ENCODE assay signal across 9 cellular contexts in genomic region chr3:172673210-172673679, GRCh38. TPM values are rescaled to one million over a fixed set of nuclear protein-coding genes. Genes with fewer than 3 reads are reported as not detected.
DNase-seq lines count a peak whose midpoint lies in the region; ATAC-seq, FAIRE-seq and TF ChIP-seq lines count a peak whose summit lies in the region.
"Had no signal": no experiment of that assay in that cellular context is flagged by ENCODE, and none has a peak within 500 bp of the region (broad histone marks: within the 10 kb centered on the region; RNA-seq: fewer than 3 reads in every experiment).

No MANE protein-coding gene starts in this region.

- no peaks in the 10 kb centered on the region for H3K9me3 ChIP-seq in K562 (replicated peaks; ENCODE audit: control insufficient read depth, insufficient read depth, low read depth, low read length)

- WGBS in K562 (ENCODE audit: insufficient coverage, low coverage, missing lambda C conversion rate), result 3% methylated on average over 2 of the region's 2 CpGs

- no peaks in the 10 kb centered on the region for H4K20me1 ChIP-seq in K562 (replicated peaks; ENCODE audit: control insufficient read depth, insufficient read depth, low read length)

- H3K36me3 ChIP-seq in K562 (ENCODE audit: control insufficient read depth, insufficient read depth, low read length), result no peaks in the 10 kb centered on the region

- POLR2A ChIA-PET in K562 (lab: Yijun Ruan, JAX), result interaction anchor here (0.5 to 0.6 kb wide), 2 partner anchors 66 to 386 kb away, joined by 3 read pairs; no protein-coding TSS in a partner anchor

- H3K4me2 ChIP-seq in K562 (ENCODE audit: insufficient read depth, low read length), result no peak overlapping the region

- no peak overlapping the region for H3K27ac ChIP-seq in K562 (ENCODE audit: extremely low read depth, low read depth, low read length)

- in situ Hi-C loops in K562 (cut with MboI), result no loop called here

- no peak overlapping the region for H3K9ac ChIP-seq in K562 (ENCODE audit: insufficient read depth in 1 of 2, low read depth in 2 of 2, low read length in 2 of 2)

- CTCF ChIA-PET in K562 (lab: Yijun Ruan, JAX; ENCODE audit: low intra/inter-chr PET ratio), result interaction anchor here (1.7 kb wide), 1 partner anchor 37 kb away, joined by 4 read pairs; the partner anchor contains the start of gene NCEH1

- H3K9me1 ChIP-seq in K562 (ENCODE audit: control insufficient read depth, insufficient read depth, low read length), result no peaks in the 10 kb centered on the region

- H2AFZ ChIP-seq in K562 (ENCODE audit: low read depth, low read length), result no peak overlapping the region

- TF ChIP-seq POLR2A in K562 (conservative IDR thresholded peaks at IDR 0.05), result no peak

- BruUV-seq in K562 (replicated peaks; lab: Mats Ljungman, UMichigan), result no TSS peak

- H3K4me1 ChIP-seq in K562 (replicated peaks in 1 of 2; ENCODE audit: control insufficient read depth in 2 of 2, insufficient read depth in 2 of 2, low read length in 2 of 2), result no peaks in the 10 kb centered on the region

- intact Hi-C loops in Right ventricle myocardium inferior (cut with DNase I) (loop anchor here (1.0 kb wide), 2 partner anchors 38 to 77 kb away; partner anchors contain the start of genes ECT2 and NCEH1), cardiac septum (cut with DNase I) (loop anchor here (2.0 kb wide), 1 partner anchor 38 kb away; the partner anchor contains the start of gene NCEH1), K562 (cut with micrococcal nuclease) (loop anchor here (1.0 to 10.0 kb wide), 5 partner anchors 38 to 1708 kb away; partner anchors contain the start of genes ECT2 and NCEH1)

- no peaks in the 10 kb centered on the region for H3K27me3 ChIP-seq in K562 (ENCODE audit: control insufficient read depth in 2 of 2, insufficient read depth in 2 of 2, low read length in 2 of 2)

- peak; percentile 67 to 82 for TF ChIP-seq RAD21 in K562 (CRISPR knock-in tag; conservative IDR thresholded peaks at IDR 0.05 in 1 of 2, IDR thresholded peaks at IDR 0.05 in 1 of 2)

- DNase-seq in Right ventricle myocardium inferior (ENCODE audit: missing footprints), result peak; percentile 75
- no peak for DNase-seq in cardiac septum (ENCODE audit: low spot score)
- peak; percentile 66 for DNase-seq in NCI-H2081 treated with DMSO at 0.1 percent for 48 hours (lab: John Stamatoyannopoulos, UW)
- peak; percentile 44 for DNase-seq in T1000 (lab: John Stamatoyannopoulos, UW)
- DNase-seq in K562 (ENCODE audit: extremely low read depth in 1 of 4, low spot score in 3 of 4), result peak; percentile 28 to 85 (median 50)
- DNase-seq in kidney tubule cell (ENCODE audit: low spot score), result peak; percentile 81
- DNase-seq in stimulated activated CD8-positive, alpha-beta memory T cell treated with anti-CD3 and anti-CD28 coated beads, Interleukin-7, amount 100 ng/mL, for 48 hours (ENCODE audit: extremely low read depth in 1 of 2, low read depth in 1 of 2), result peak; percentile 13 to 56
- DNase-seq: naive B cell had no signal

- no peak overlapping the region for H3K4me3 ChIP-seq in K562

- H3K79me2 ChIP-seq in K562 (ENCODE audit: control insufficient read depth, insufficient read depth, low read length), result no peaks in the 10 kb centered on the region

- FAIRE-seq in K562 (lab: Jason Lieb, UNC), result peak; percentile 90

- no peak for TF ChIP-seq EP300 in K562 (IDR thresholded peaks at IDR 0.05; ENCODE audit: low read length)

- TF ChIP-seq CTCF in K562 (IDR thresholded peaks at IDR 0.05 in 2 of 3, conservative IDR thresholded peaks at IDR 0.05 in 1 of 3; ENCODE audit: insufficient read depth in 2 of 3, low read depth in 1 of 3, low read length in 3 of 3), result peak; percentile 81 to 85 (median 82)

- peak; percentile 78 for ATAC-seq in Right ventricle myocardium inferior
- peak; percentile 85 for ATAC-seq in HG03025 (IDR thresholded peaks at IDR 0.05; ENCODE audit: low FRiP score, unreplicated experiment)
- ATAC-seq in K562, result peak; percentile 98

TF ChIP-seq in K562, 482 proteins besides CTCF, POLR2A, EP300 and RAD21 (continues in another document):
- TF ChIP-seq HMBOX1 (IDR thresholded peaks at IDR 0.05) (peak; percentile 85), CEBPG (CRISPR knock-in tag; IDR thresholded peaks at IDR 0.05) (peak; percentile 58; the same call in 1 of the 2 replicates), CEBPG (tag; conservative IDR thresholded peaks at IDR 0.05 in 1 of 2, IDR thresholded peaks at IDR 0.05 in 1 of 2) (peak in 1 of 2 experiments; percentile 71; a peak in 2 of 4 replicates), KLF16 (IDR thresholded peaks at IDR 0.05) (peak; percentile 12; the same call in 1 of the 2 replicates), PRDM10 (IDR thresholded peaks at IDR 0.05; ENCODE audit: partially characterized antibody) (no peak), ZNF778 (CRISPR knock-in tag; IDR thresholded peaks at IDR 0.05) (no peak), DEAF1 (CRISPR knock-in tag; IDR thresholded peaks at IDR 0.05) (peak; percentile 54), XRCC5 (IDR thresholded peaks at IDR 0.05; ENCODE audit: low read depth, low read length) (no peak), BCOR (IDR thresholded peaks at IDR 0.05) (peak; percentile 69; the same call in 1 of the 2 replicates), DNMT1 (IDR thresholded peaks at IDR 0.05) (no peak), CREM (IDR thresholded peaks at IDR 0.05; ENCODE audit: low read depth) (0 out of 2 replicates have a peak, but pooled peaks have one; percentile 9), ZNF586 (CRISPR knock-in tag; conservative IDR thresholded peaks at IDR 0.05) (no peak), CC2D1A (IDR thresholded peaks at IDR 0.05) (peak; percentile 50; the same call in 1 of the 2 replicates)

RNA-seq across cellular contexts. Expression of gene NCEH1, which starts 37.6 kb away (rescaled TPM):
- total RNA-seq in Right ventricle myocardium inferior (60.4 TPM), cardiac septum (18.5 TPM), K562 (2014; rRNA removed) (1.4 and 1.6 TPM in 2 replicates), K562 (2014; rRNA removed; fragmentation: Illumina TruSeq; extraction: Trizol) (2.8 and 4.0 TPM in 2 replicates), K562 (2015; rRNA removed; fragmentation: Illumina TruSeq; extraction: Trizol) (2.9 and 3.1 TPM in 2 replicates), K562 (2021) (5.0 and 5.2 TPM in 2 replicates)
- 3.5 and 4.7 TPM in 2 replicates for total RNA-seq in K562 (2011; cell fraction: chromatin; rRNA removed; ENCODE audit: low replicate concordance)
- total RNA-seq in K562 (2011; cell fraction: nucleolus; rRNA removed), result 7.6 and 9.3 TPM in 2 replicates
- total RNA-seq in K562 (2011; cell fraction: nucleoplasm; rRNA removed), result 4.1 and 6.2 TPM in 2 replicates
- polyA plus RNA-seq in K562 (2011; rRNA removed) (2.5 and 3.1 TPM in 2 replicates), K562 (2014; fragmentation: Illumina TruSeq; extraction: Trizol) (3.3 and 3.9 TPM in 2 replicates), K562 (2014; fragmentation: Nextera tagmentation; extraction: Ambion mirVana) (1 to 10 TPM; 1.3 to 3.0 TPM), K562 (2014; rRNA removed) (1.8 and 2.8 TPM in 2 replicates)
- 1.5 and 1.8 TPM in 2 replicates for polyA plus RNA-seq in K562 (2011; cell fraction: cytosol; rRNA removed)
- 1.7 and 2.6 TPM in 2 replicates for polyA plus RNA-seq in K562 (2011; cell fraction: nucleus; rRNA removed)
- 2.8 and 3.6 TPM in 2 replicates for polyA plus RNA-seq in K562 (2012)
- polyA minus RNA-seq in K562 (2011; rRNA and poly(A)+ RNA removed), result 4.3 and 4.9 TPM in 2 replicates
- polyA minus RNA-seq in K562 (2011; cell fraction: cytosol; rRNA and poly(A)+ RNA removed), result 2.5 and 2.7 TPM in 2 replicates
- 5.5 and 7.8 TPM in 2 replicates for polyA minus RNA-seq in K562 (2011; cell fraction: nucleus; rRNA and poly(A)+ RNA removed)
